Comparison of ENCODE assay signal across 1 cellular context in the genomic region with DNA sequence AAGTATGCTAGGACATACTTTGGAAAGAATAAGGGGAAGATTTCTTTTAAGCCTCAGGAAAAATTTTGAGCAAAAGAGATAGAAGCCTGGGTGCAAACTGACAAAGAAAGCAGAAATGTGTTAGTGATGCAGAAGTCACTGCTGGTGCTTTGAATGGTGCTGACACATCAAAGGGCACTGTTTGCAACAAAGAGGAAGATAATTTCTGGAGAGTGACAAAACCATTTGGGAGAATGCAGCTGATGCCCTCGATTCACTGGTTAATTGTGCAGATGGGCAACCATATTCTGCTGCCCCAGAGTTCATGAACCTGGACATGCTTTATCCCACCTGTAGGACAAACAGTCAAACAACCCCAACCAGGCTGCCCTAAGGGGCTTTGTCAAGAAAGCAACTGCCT.
TF ChIP-seq lines count a peak whose summit lies in the region.

No MANE protein-coding gene starts in this region.

TF ChIP-seq in HepG2, 621 proteins besides CTCF, POLR2A, EP300 and RAD21:
- no peak for TF ChIP-seq ZFP36L1 (CRISPR knock-in tag; IDR thresholded peaks at IDR 0.05)
- TF ChIP-seq ZNF557 (CRISPR knock-in tag; IDR thresholded peaks at IDR 0.05): no peak
- 0 out of 4 replicates have a peak, but pooled peaks of 1 of the 2 experiments have one; percentile 9 for TF ChIP-seq MAFK (conservative IDR thresholded peaks at IDR 0.05 in 1 of 2, IDR thresholded peaks at IDR 0.05 in 1 of 2; ENCODE audit: low read length in 2 of 2)
TF ChIP-seq in HepG2: peak in this region for 1.
